Comparison of ENCODE assay signal across 12 cellular contexts in genomic region chr17:10062757-10063385, GRCh38.
DNase-seq lines count a peak whose midpoint lies in the region; ATAC-seq and TF ChIP-seq lines count a peak whose summit lies in the region.
"Had no signal": no experiment of that assay in that cellular context is flagged by ENCODE, and none has a peak within 500 bp of the region (broad histone marks: within the 10 kb centered on the region; RNA-seq: fewer than 3 reads in every experiment).

No MANE protein-coding gene starts in this region.

- no peaks in the 10 kb centered on the region for H3K36me3 ChIP-seq in right atrium auricular region

- peaks cover 8% of the 10 kb centered on the region for H3K9me3 Mint-ChIP-seq in stimulated activated naive CD8-positive, alpha-beta T cell treated with anti-CD3 and anti-CD28 coated beads, Interleukin-15, Interleukin-2, amounts not matched to agents 100 ng/mL and 50 ng/mL, for 24 hours

- H3K4me3 ChIP-seq in right atrium auricular region: no peak overlapping the region

- H3K9me3 ChIP-seq in right atrium auricular region: peaks cover 0 to 8% of the 10 kb centered on the region in 2 donors

- no peaks in the 10 kb centered on the region for H3K27me3 ChIP-seq in right atrium auricular region

- ATAC-seq in GM18861 (IDR thresholded peaks at IDR 0.05; ENCODE audit: unreplicated experiment) (no peak), omental fat pad (ENCODE audit: low FRiP score) (no peak)

- TF ChIP-seq CTCF in GM20000 (IDR thresholded peaks at IDR 0.05; ENCODE audit: extremely low read depth, missing control alignments): no peak
- no peak for TF ChIP-seq CTCF in right atrium auricular region (IDR thresholded peaks at IDR 0.05)
- TF ChIP-seq CTCF in omental fat pad (IDR thresholded peaks at IDR 0.05): no peak

- H3K27ac Mint-ChIP-seq in stimulated activated naive CD8-positive, alpha-beta T cell treated with anti-CD3 and anti-CD28 coated beads, Interleukin-15, Interleukin-2, amounts not matched to agents 100 ng/mL and 50 ng/mL, for 24 hours: peak overlapping the region; percentile 58

- H3K4me3 Mint-ChIP-seq in stimulated activated naive CD8-positive, alpha-beta T cell treated with anti-CD3 and anti-CD28 coated beads, Interleukin-15, Interleukin-2, amounts not matched to agents 100 ng/mL and 50 ng/mL, for 24 hours: no peak overlapping the region

- no peaks in the 10 kb centered on the region for H3K36me3 Mint-ChIP-seq in stimulated activated naive CD8-positive, alpha-beta T cell treated with anti-CD3 and anti-CD28 coated beads, Interleukin-15, Interleukin-2, amounts not matched to agents 100 ng/mL and 50 ng/mL, for 24 hours (ENCODE audit: low read depth)

- H3K4me1 Mint-ChIP-seq in stimulated activated naive CD8-positive, alpha-beta T cell treated with anti-CD3 and anti-CD28 coated beads, Interleukin-15, Interleukin-2, amounts not matched to agents 100 ng/mL and 50 ng/mL, for 24 hours (ENCODE audit: low read depth): peaks cover 36% of the 10 kb centered on the region

- DNase-seq in GM20000 (ENCODE audit: low spot score): peak; percentile 43
- peak; percentile 10 for DNase-seq in NK-92 treated with Interleukin-12 subunit alpha and Interleukin-12 subunit beta, amount 100 ng/mL, for 24 hours (lab: John Stamatoyannopoulos, UW)
- DNase-seq in right atrium auricular region (ENCODE audit: low spot score): no peak
- DNase-seq in NCI-H1694 treated with DMSO at 0.1 percent for 48 hours (lab: John Stamatoyannopoulos, UW): no peak
- DNase-seq in epidermal melanocyte (ENCODE audit: insufficient read length, low spot score): no peak
- no peak for DNase-seq in omental fat pad (ENCODE audit: low spot score)
- DNase-seq: activated CD4-positive, alpha-beta T cell treated with anti-CD3 and anti-CD28 coated beads for 48 hours; activated naive CD4-positive, alpha-beta T cell; foreskin fibroblast; NCI-H2227 treated with DMSO at 0.1 percent for 48 hours had no signal

- H3K4me1 ChIP-seq in right atrium auricular region: peaks cover 0 to 56% of the 10 kb centered on the region in 2 donors

- H3K27me3 Mint-ChIP-seq in stimulated activated naive CD8-positive, alpha-beta T cell treated with anti-CD3 and anti-CD28 coated beads, Interleukin-15, Interleukin-2, amounts not matched to agents 100 ng/mL and 50 ng/mL, for 24 hours: no peaks in the 10 kb centered on the region

- H3K27ac ChIP-seq in right atrium auricular region: peak overlapping the region; percentile 33 to 72

Comparison
In these comparisons a context has a peak if more than half of its experiments do, and no peak if none do; other contexts are left out.
1. DNase-seq: peak in GM20000 (single experiment) and NK-92 treated with Interleukin-12 subunit alpha and Interleukin-12 subunit beta, amount 100 ng/mL, for 24 hours (single experiment); none in right atrium auricular region (single experiment), NCI-H1694 treated with DMSO at 0.1 percent for 48 hours (single experiment), epidermal melanocyte (single experiment) and omental fat pad (single experiment).